Comparison of ENCODE assay signal across 20 cellular contexts in the genomic region with DNA sequence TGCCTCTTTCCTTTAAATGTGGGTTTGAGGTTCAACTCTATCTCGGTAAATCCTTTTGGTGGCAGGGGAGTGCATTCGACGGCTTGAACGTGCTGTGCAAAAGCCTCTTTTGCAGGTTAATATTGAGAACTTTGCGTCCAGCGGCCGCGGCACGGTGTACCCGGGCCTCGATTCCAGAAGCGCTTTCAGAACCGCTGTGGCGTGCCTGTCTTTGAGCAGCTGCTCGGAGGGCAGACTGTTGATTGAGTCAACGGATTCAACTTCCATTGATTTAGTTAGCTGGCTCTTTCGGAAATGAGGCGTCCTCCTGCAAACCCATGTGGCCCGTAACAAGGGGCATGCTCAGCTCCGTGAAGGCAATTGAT.
DNase-seq lines count a peak whose midpoint lies in the region; ATAC-seq and TF ChIP-seq lines count a peak whose summit lies in the region.
"Had no signal": no experiment of that assay in that cellular context is flagged by ENCODE, and none has a peak within 500 bp of the region (broad histone marks: within the 10 kb centered on the region; RNA-seq: fewer than 3 reads in every experiment).

No MANE protein-coding gene starts in this region.

- WGBS in mesodermal cell (ENCODE audit: insufficient coverage in 2 of 2), 2 experiments: 92 to 94% methylated on average over 20 of the region's 20 CpGs

- ATAC-seq in Right ventricle myocardium inferior: no peak

- H3K9me3 ChIP-seq in ascending aorta (no peaks in the 10 kb centered on the region), mesodermal cell (ENCODE audit: control insufficient read depth, low read length) (no peaks in the 10 kb centered on the region)

- no peak overlapping the region for H3K27ac Mint-ChIP-seq in type B pancreatic cell
- H3K27ac Mint-ChIP-seq in T-helper 2 cell treated with Interferon-gamma antibody and Interleukin-4, amounts not matched to agents 5 μg/mL and 100 μg/mL, for 36 hours: no peak overlapping the region
- H3K27ac Mint-ChIP-seq: B cell; CD4-positive, alpha-beta T cell; HFFc6 had no signal

- intact Hi-C loops in Right ventricle myocardium inferior (cut with DNase I): loop anchor here (10.0 kb wide), 2 partner anchors 725 to 1055 kb away; no protein-coding TSS in a partner anchor
- intact Hi-C loops in cardiac septum (cut with DNase I): loop anchor here (5.0 kb wide), 1 partner anchor 727 kb away; no protein-coding TSS in a partner anchor
- intact Hi-C loops in ascending aorta (cut with DNase I): loop anchor here (5.0 to 10.0 kb wide), 4 partner anchors 365 to 1247 kb away; partner anchors contain the start of gene BRD1

- H3K4me3 ChIP-seq in ascending aorta (peak overlapping the region in 1 of 2 donors; percentile 44), mesodermal cell (ENCODE audit: extremely low read depth, insufficient read depth, low read length, poor library complexity, severe bottlenecking) (no peak overlapping the region)

- peaks cover 19% of the 10 kb centered on the region for H3K27me3 Mint-ChIP-seq in type B pancreatic cell
- H3K27me3 Mint-ChIP-seq in T-helper 2 cell treated with Interferon-gamma antibody and Interleukin-4, amounts not matched to agents 5 μg/mL and 100 μg/mL, for 36 hours (ENCODE audit: low read depth): peaks cover 8% of the 10 kb centered on the region

- H3K4me3 Mint-ChIP-seq in type B pancreatic cell: peak overlapping the region; percentile 20
- H3K4me3 Mint-ChIP-seq in T-helper 2 cell treated with Interferon-gamma antibody and Interleukin-4, amounts not matched to agents 5 μg/mL and 100 μg/mL, for 36 hours: no peak overlapping the region
- H3K4me3 Mint-ChIP-seq: B cell; CD4-positive, alpha-beta T cell; HFFc6 had no signal

- no peaks in the 10 kb centered on the region for H3K36me3 Mint-ChIP-seq in type B pancreatic cell
- H3K36me3 Mint-ChIP-seq in T-helper 2 cell treated with Interferon-gamma antibody and Interleukin-4, amounts not matched to agents 5 μg/mL and 100 μg/mL, for 36 hours (ENCODE audit: low read depth): no peaks in the 10 kb centered on the region

- H3K4me1 ChIP-seq in ascending aorta (peaks cover 0 to 25% of the 10 kb centered on the region in 2 donors), mesodermal cell (ENCODE audit: control insufficient read depth, insufficient read depth, low read length, poor library complexity, severe bottlenecking) (peaks cover 8% of the 10 kb centered on the region)
- H3K4me1 ChIP-seq: Caco-2 had no signal

- H3K27me3 ChIP-seq in ascending aorta: no peaks in the 10 kb centered on the region

- H3K4me1 Mint-ChIP-seq in type B pancreatic cell (ENCODE audit: unreplicated experiment): peaks cover 12% of the 10 kb centered on the region
- no peaks in the 10 kb centered on the region for H3K4me1 Mint-ChIP-seq in T-helper 2 cell treated with Interferon-gamma antibody and Interleukin-4, amounts not matched to agents 5 μg/mL and 100 μg/mL, for 36 hours (ENCODE audit: low read depth)

- H3K27ac ChIP-seq in ascending aorta (peak overlapping the region; percentile 57 to 78), mesodermal cell (ENCODE audit: low read depth, low read length, severe bottlenecking) (peak overlapping the region; percentile 16)
- H3K27ac ChIP-seq: 22Rv1 had no signal

- DNase-seq in Right ventricle myocardium inferior (ENCODE audit: missing footprints) (peak; percentile 26), cardiac septum (ENCODE audit: low spot score) (no peak), ascending aorta (ENCODE audit: low spot score in 2 of 2) (no peak), type B pancreatic cell (ENCODE audit: extremely low spot score, unreplicated experiment) (no peak), NCI-H1694 (lab: John Stamatoyannopoulos, UW) (no peak), NCI-H2196 (lab: John Stamatoyannopoulos, UW; ENCODE audit: unreplicated experiment) (no peak)
- DNase-seq in T-helper 2 cell treated with Interferon-gamma antibody and Interleukin-4, amounts not matched to agents 5 μg/mL and 100 μg/mL, for 36 hours (ENCODE audit: low spot score): no peak
- DNase-seq: Caco-2; CD4-positive, alpha-beta T cell; GDM1; HFFc6; IMR-90; NCI-H1436; NCI-H2029 treated with DMSO at 0.1 percent for 48 hours; NCI-H510A; NCI-H774; Right ventricle myocardium superior had no signal

- TF ChIP-seq CTCF in ascending aorta (IDR thresholded peaks at IDR 0.05): no peak
- TF ChIP-seq CTCF in type B pancreatic cell (conservative IDR thresholded peaks at IDR 0.05): no peak

- no peaks in the 10 kb centered on the region for H3K9me3 Mint-ChIP-seq in type B pancreatic cell
- no peaks in the 10 kb centered on the region for H3K9me3 Mint-ChIP-seq in T-helper 2 cell treated with Interferon-gamma antibody and Interleukin-4, amounts not matched to agents 5 μg/mL and 100 μg/mL, for 36 hours
- H3K9me3 Mint-ChIP-seq: CD4-positive, alpha-beta T cell had no signal

- H3K36me3 ChIP-seq in ascending aorta (no peaks in the 10 kb centered on the region), mesodermal cell (ENCODE audit: control insufficient read depth, insufficient read depth, low read length) (no peaks in the 10 kb centered on the region)
